2 cellular contexts compared by ENCODE assay signal in genomic region chr5:132691755-132692631, GRCh38.
TF ChIP-seq lines count a peak whose summit lies in the region.

No MANE protein-coding gene starts in this region.

TF ChIP-seq in WTC11, 78 proteins besides CTCF, POLR2A, EP300 and RAD21:
- TF ChIP-seq HMGA2 (CRISPR knock-in tag; IDR thresholded peaks at IDR 0.05): peak; percentile 98

TF ChIP-seq in GM12878, 131 proteins besides CTCF, POLR2A, EP300 and RAD21:
- peak; percentile 73; the same call in 1 of the 2 replicates for TF ChIP-seq ZBTB33 (IDR thresholded peaks at IDR 0.05)
- TF ChIP-seq DPF2 (IDR thresholded peaks at IDR 0.05): peak; percentile 75; the same call in 1 of the 2 replicates
- TF ChIP-seq BHLHE40 (IDR thresholded peaks at IDR 0.05; ENCODE audit: borderline replicate concordance in 1 of 2, low read depth in 2 of 2, low read length in 1 of 2): peak in 1 of 2 experiments; percentile 19; a peak in 1 of 4 replicates
- peak; percentile 65; the same call in 1 of the 2 replicates for TF ChIP-seq BCL11A (IDR thresholded peaks at IDR 0.05; ENCODE audit: low read depth, low read length)
- TF ChIP-seq ZNF217 (IDR thresholded peaks at IDR 0.05): 0 out of 2 replicates have a peak, but pooled peaks have one; percentile 65
- TF ChIP-seq, protein P1, sequence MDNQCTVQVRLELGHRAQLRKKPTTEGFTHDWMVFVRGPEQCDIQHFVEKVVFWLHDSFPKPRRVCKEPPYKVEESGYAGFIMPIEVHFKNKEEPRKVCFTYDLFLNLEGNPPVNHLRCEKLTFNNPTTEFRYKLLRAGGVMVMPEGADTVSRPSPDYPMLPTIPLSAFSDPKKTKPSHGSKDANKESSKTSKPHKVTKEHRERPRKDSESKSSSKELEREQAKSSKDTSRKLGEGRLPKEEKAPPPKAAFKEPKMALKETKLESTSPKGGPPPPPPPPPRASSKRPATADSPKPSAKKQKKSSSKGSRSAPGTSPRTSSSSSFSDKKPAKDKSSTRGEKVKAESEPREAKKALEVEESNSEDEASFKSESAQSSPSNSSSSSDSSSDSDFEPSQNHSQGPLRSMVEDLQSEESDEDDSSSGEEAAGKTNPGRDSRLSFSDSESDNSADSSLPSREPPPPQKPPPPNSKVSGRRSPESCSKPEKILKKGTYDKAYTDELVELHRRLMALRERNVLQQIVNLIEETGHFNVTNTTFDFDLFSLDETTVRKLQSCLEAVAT (IDR thresholded peaks at IDR 0.05): peak; percentile 68
- TF ChIP-seq MTA2 (IDR thresholded peaks at IDR 0.05; ENCODE audit: low read depth): peak; percentile 95
- peak; percentile 45 for TF ChIP-seq IKZF1 (conservative IDR thresholded peaks at IDR 0.05)
- TF ChIP-seq SMARCA5 (IDR thresholded peaks at IDR 0.05): 0 out of 2 replicates have a peak, but pooled peaks have one; percentile 19
- TF ChIP-seq RUNX3 (IDR thresholded peaks at IDR 0.05; ENCODE audit: low read length): peak; percentile 77
- TF ChIP-seq IKZF2 (IDR thresholded peaks at IDR 0.05): peak; percentile 51 to 56; a peak in 3 of 4 replicates
- TF ChIP-seq, protein P2, sequence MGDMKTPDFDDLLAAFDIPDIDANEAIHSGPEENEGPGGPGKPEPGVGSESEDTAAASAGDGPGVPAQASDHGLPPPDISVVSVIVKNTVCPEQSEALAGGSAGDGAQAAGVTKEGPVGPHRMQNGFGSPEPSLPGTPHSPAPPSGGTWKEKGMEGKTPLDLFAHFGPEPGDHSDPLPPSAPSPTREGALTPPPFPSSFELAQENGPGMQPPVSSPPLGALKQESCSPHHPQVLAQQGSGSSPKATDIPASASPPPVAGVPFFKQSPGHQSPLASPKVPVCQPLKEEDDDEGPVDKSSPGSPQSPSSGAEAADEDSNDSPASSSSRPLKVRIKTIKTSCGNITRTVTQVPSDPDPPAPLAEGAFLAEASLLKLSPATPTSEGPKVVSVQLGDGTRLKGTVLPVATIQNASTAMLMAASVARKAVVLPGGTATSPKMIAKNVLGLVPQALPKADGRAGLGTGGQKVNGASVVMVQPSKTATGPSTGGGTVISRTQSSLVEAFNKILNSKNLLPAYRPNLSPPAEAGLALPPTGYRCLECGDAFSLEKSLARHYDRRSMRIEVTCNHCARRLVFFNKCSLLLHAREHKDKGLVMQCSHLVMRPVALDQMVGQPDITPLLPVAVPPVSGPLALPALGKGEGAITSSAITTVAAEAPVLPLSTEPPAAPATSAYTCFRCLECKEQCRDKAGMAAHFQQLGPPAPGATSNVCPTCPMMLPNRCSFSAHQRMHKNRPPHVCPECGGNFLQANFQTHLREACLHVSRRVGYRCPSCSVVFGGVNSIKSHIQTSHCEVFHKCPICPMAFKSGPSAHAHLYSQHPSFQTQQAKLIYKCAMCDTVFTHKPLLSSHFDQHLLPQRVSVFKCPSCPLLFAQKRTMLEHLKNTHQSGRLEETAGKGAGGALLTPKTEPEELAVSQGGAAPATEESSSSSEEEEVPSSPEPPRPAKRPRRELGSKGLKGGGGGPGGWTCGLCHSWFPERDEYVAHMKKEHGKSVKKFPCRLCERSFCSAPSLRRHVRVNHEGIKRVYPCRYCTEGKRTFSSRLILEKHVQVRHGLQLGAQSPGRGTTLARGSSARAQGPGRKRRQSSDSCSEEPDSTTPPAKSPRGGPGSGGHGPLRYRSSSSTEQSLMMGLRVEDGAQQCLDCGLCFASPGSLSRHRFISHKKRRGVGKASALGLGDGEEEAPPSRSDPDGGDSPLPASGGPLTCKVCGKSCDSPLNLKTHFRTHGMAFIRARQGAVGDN (IDR thresholded peaks at IDR 0.05): peak; percentile 80
- TF ChIP-seq SKIL (IDR thresholded peaks at IDR 0.05; ENCODE audit: low read depth, poor library complexity, severe bottlenecking): peak; percentile 26
